In the genomic region with DNA sequence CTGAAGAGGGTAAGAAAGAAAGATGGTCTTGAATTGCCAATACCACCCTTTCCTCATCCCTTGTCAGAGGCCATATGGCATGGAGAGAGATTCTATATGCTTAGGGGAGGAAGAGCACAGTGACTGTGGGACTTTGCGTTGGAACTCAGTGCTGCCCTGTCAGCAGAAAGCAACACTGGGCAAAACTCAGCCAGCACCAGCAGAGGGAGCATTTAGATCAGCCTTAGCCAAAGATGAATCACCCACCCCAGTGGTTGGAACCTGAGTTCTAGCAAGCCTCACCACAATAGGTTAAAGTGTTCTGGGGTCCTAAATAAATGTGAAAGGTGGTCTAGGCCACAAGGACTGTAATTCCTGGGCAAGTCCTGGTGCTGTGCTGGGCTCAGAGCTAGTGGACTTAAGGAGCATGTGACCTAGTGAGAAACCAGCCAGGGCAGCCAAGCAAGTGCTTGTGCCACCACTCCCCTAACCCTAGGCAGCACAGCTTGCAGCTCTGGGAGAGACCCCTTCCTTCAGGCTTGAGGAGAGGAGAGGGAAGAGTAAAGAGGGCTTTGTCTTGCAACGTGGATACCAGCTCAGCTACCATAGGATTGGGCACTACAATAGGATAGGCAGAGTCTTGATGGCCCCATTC, we compare ENCODE assay signal across 7 cellular contexts.
DNase-seq lines count a peak whose midpoint lies in the region; ATAC-seq and TF ChIP-seq lines count a peak whose summit lies in the region.

No MANE protein-coding gene starts in this region.

- H3K4me3 ChIP-seq in GM12875 (ENCODE audit: low read depth, low read length) (no peak overlapping the region), foreskin fibroblast (ENCODE audit: low read depth in 1 of 2, low read length in 2 of 2) (no peak overlapping the region)

- peak; percentile 80 for ATAC-seq in GM21619 (IDR thresholded peaks at IDR 0.05; ENCODE audit: unreplicated experiment)

- TF ChIP-seq CTCF in GM12875 (IDR thresholded peaks at IDR 0.05; ENCODE audit: borderline replicate concordance, insufficient read depth, low read depth, low read length) (peak; percentile 77), foreskin fibroblast (IDR thresholded peaks at IDR 0.05; ENCODE audit: low read depth, low read length) (peak; percentile 88)

- peak; percentile 26 for DNase-seq in KG1 (lab: John Stamatoyannopoulos, UW)
- peak; percentile 70 for DNase-seq in activated CD4-positive, alpha-beta T cell treated with anti-CD3 and anti-CD28 coated beads for 48 hours
- DNase-seq in foreskin fibroblast: peak; percentile 42 to 77
- peak; percentile 31 to 42 for DNase-seq in stimulated activated CD4-positive, alpha-beta T cell treated with anti-CD3 and anti-CD28 coated beads, Interleukin-15, amount 100 ng/mL, for 48 hours (ENCODE audit: low read depth in 2 of 2)
- no peak for DNase-seq in NCI-H345 (lab: John Stamatoyannopoulos, UW)
